ENCODE assay signal across 18 cellular contexts in the genomic region with DNA sequence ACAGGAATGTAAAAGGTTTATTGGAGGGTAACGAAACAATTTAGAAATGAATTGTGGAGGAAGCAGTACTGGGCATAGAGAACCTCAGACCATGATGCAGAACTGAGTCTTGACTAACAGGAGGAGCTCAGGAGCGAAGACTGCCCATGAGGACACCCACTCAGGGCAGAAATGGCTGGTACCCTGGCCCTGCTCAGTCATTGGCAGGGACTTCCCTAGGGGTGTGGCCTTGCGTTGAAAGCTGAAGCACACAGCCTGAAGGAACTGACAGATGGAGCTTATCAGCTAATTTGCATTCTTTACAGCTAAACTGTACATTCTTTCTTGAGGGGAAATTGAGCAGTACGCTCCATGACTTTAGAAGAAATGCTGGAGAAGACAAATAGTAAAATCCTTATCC. TPM values are rescaled to one million over a fixed set of nuclear protein-coding genes. Genes with fewer than 3 reads are reported as not detected.
DNase-seq lines count a peak whose midpoint lies in the region; ATAC-seq and TF ChIP-seq lines count a peak whose summit lies in the region.
"Had no signal": no experiment of that assay in that cellular context is flagged by ENCODE, and none has a peak within 500 bp of the region (broad histone marks: within the 10 kb centered on the region; RNA-seq: fewer than 3 reads in every experiment).

No MANE protein-coding gene starts in this region.

- no peak for ATAC-seq in CD8-positive, alpha-beta T cell
- ATAC-seq in left lung (no peak), HG03196 (IDR thresholded peaks at IDR 0.05; ENCODE audit: unreplicated experiment) (no peak)
- no peak for ATAC-seq in CD4-positive, alpha-beta T cell (ENCODE audit: poor library complexity)
- ATAC-seq: activated CD8-positive, alpha-beta memory T cell treated with anti-CD3 and anti-CD28 coated beads, Interleukin-2, amount 10 ng/mL, durations not matched to agents 7 days and 5 days; esophagus mucosa; Panc1; stimulated activated naive CD8-positive, alpha-beta T cell treated with anti-CD3 and anti-CD28 coated beads, Interleukin-15, Interleukin-2, amounts not matched to agents 100 U/mL and 50 U/mL, for 24 hours had no signal

- H3K36me3 Mint-ChIP-seq in CD8-positive, alpha-beta T cell, result peaks cover 50% of the 10 kb centered on the region
- peaks cover 4% of the 10 kb centered on the region for H3K36me3 Mint-ChIP-seq in HFFc6 (ENCODE audit: low read depth)
- peaks cover 49% of the 10 kb centered on the region for H3K36me3 Mint-ChIP-seq in CD4-positive, alpha-beta T cell (ENCODE audit: low read depth)

- no peaks in the 10 kb centered on the region for H3K9me3 ChIP-seq in CD8-positive, alpha-beta T cell (ENCODE audit: low read length)
- H3K9me3 ChIP-seq in WERI-Rb-1 (ENCODE audit: severe bottlenecking) (no peaks in the 10 kb centered on the region), left lung (no peaks in the 10 kb centered on the region)
- H3K9me3 ChIP-seq in CD4-positive, alpha-beta T cell (ENCODE audit: control insufficient read depth, low read length), result no peaks in the 10 kb centered on the region

- H3K27me3 Mint-ChIP-seq in CD8-positive, alpha-beta T cell (ENCODE audit: low read depth), result no peaks in the 10 kb centered on the region
- no peaks in the 10 kb centered on the region; the same call in 1 of the 2 replicates for H3K27me3 Mint-ChIP-seq in HFFc6 (ENCODE audit: insufficient read depth)
- H3K27me3 Mint-ChIP-seq in CD4-positive, alpha-beta T cell, result no peaks in the 10 kb centered on the region
- H3K27me3 Mint-ChIP-seq: activated CD8-positive, alpha-beta memory T cell treated with anti-CD3 and anti-CD28 coated beads, Interleukin-2, amount 10 ng/mL, durations not matched to agents 7 days and 5 days; progenitor cell of endocrine pancreas had no signal

- no peaks in the 10 kb centered on the region for H3K4me1 ChIP-seq in CD8-positive, alpha-beta T cell (ENCODE audit: insufficient read depth, low read length)
- H3K4me1 ChIP-seq in left lung, result no peaks in the 10 kb centered on the region

- no peak for DNase-seq in CD8-positive, alpha-beta T cell
- DNase-seq in HFFc6 (no peak), WERI-Rb-1 (peak; percentile 55), iPS-NIHi11 (ENCODE audit: low spot score) (peak; percentile 57), left lung (no peak), posterior cingulate gyrus (no peak)
- no peak for DNase-seq in CD4-positive, alpha-beta T cell
- DNase-seq: activated CD8-positive, alpha-beta memory T cell treated with anti-CD3 and anti-CD28 coated beads, Interleukin-2, amount 10 ng/mL, durations not matched to agents 7 days and 5 days; activated effector memory CD4-positive, alpha-beta T cell treated with anti-CD3 and anti-CD28 coated beads, Interleukin-2, amount 50 U/mL, for 16 hours; left ventricle myocardium superior; NCI-H146; NCI-H774; stimulated activated CD4-positive, alpha-beta T cell treated with anti-CD3 and anti-CD28 coated beads, Interleukin-12 subunit alpha, Interleukin-12 subunit beta, amount 100 ng/mL, for 4 hours; stimulated activated naive CD8-positive, alpha-beta T cell treated with anti-CD3 and anti-CD28 coated beads, Interleukin-15, Interleukin-2, amounts not matched to agents 100 U/mL and 50 U/mL, for 24 hours had no signal

- H3K4me3 Mint-ChIP-seq in CD8-positive, alpha-beta T cell, result no peak overlapping the region
- H3K4me3 Mint-ChIP-seq in HFFc6, result peak overlapping the region; percentile 60
- no peak overlapping the region for H3K4me3 Mint-ChIP-seq in CD4-positive, alpha-beta T cell
- H3K4me3 Mint-ChIP-seq: activated CD8-positive, alpha-beta memory T cell treated with anti-CD3 and anti-CD28 coated beads, Interleukin-2, amount 10 ng/mL, durations not matched to agents 7 days and 5 days had no signal

- no peak overlapping the region for H3K4me3 ChIP-seq in CD8-positive, alpha-beta T cell (ENCODE audit: low read depth, low read length)
- H3K4me3 ChIP-seq in WERI-Rb-1 (ENCODE audit: low read depth, low read length) (no peak overlapping the region), left lung (no peak overlapping the region)

- POLR2A ChIA-PET in CD8-positive, alpha-beta T cell (lab: Charles Lee), result interaction anchor here (0.7 kb wide), 1 partner anchor 11 kb away, joined by 7 read pairs; no protein-coding TSS in a partner anchor
- POLR2A ChIA-PET in CD4-positive, alpha-beta T cell (lab: Charles Lee), result interaction anchor here (0.5 kb wide), 1 partner anchor 104 kb away, joined by 3 read pairs; no protein-coding TSS in a partner anchor

- no peak overlapping the region for H3K27ac ChIP-seq in CD8-positive, alpha-beta T cell (ENCODE audit: low read depth, low read length)
- H3K27ac ChIP-seq in WERI-Rb-1, result no peak overlapping the region
- H3K27ac ChIP-seq in left lung, result no peak overlapping the region
- H3K27ac ChIP-seq in CD4-positive, alpha-beta T cell (ENCODE audit: low read depth, low read length), result no peak overlapping the region

- no peaks in the 10 kb centered on the region for H3K27me3 ChIP-seq in CD8-positive, alpha-beta T cell (ENCODE audit: insufficient read depth, low read length)
- H3K27me3 ChIP-seq in WERI-Rb-1 (ENCODE audit: insufficient read depth, low read depth, severe bottlenecking), result no peaks in the 10 kb centered on the region
- H3K27me3 ChIP-seq in left lung, result no peaks in the 10 kb centered on the region
- no peaks in the 10 kb centered on the region for H3K27me3 ChIP-seq in CD4-positive, alpha-beta T cell (ENCODE audit: control insufficient read depth, insufficient read depth, low read length)

- CTCF ChIA-PET in CD8-positive, alpha-beta T cell (lab: Charles Lee), result interaction anchor here (1.2 kb wide), 1 partner anchor 19 kb away, joined by 3 read pairs; no protein-coding TSS in a partner anchor
- CTCF ChIA-PET in CD4-positive, alpha-beta T cell (lab: Charles Lee), result no interaction called here

- no peak for TF ChIP-seq CTCF in CD8-positive, alpha-beta T cell (IDR thresholded peaks at IDR 0.05)
- TF ChIP-seq CTCF in HFFc6 (IDR thresholded peaks at IDR 0.05) (no peak), WERI-Rb-1 (IDR thresholded peaks at IDR 0.05; ENCODE audit: low read depth, low read length) (no peak), left lung (IDR thresholded peaks at IDR 0.05) (no peak)
- TF ChIP-seq CTCF in CD4-positive, alpha-beta T cell (IDR thresholded peaks at IDR 0.05), result no peak

- H3K9me3 Mint-ChIP-seq in CD8-positive, alpha-beta T cell, result no peaks in the 10 kb centered on the region
- H3K9me3 Mint-ChIP-seq in HFFc6, result no peaks in the 10 kb centered on the region
- H3K9me3 Mint-ChIP-seq in CD4-positive, alpha-beta T cell, result no peaks in the 10 kb centered on the region

- peak overlapping the region; percentile 37 for H3K27ac Mint-ChIP-seq in CD8-positive, alpha-beta T cell
- peak overlapping the region; percentile 66 for H3K27ac Mint-ChIP-seq in HFFc6
- H3K27ac Mint-ChIP-seq in CD4-positive, alpha-beta T cell, result no peak overlapping the region
- H3K27ac Mint-ChIP-seq: activated CD8-positive, alpha-beta memory T cell treated with anti-CD3 and anti-CD28 coated beads, Interleukin-2, amount 10 ng/mL, durations not matched to agents 7 days and 5 days had no signal

- H3K4me1 Mint-ChIP-seq in CD8-positive, alpha-beta T cell (ENCODE audit: low read depth), result no peaks in the 10 kb centered on the region
- H3K4me1 Mint-ChIP-seq in HFFc6 (ENCODE audit: low read depth), result peaks cover 34% of the 10 kb centered on the region
- H3K4me1 Mint-ChIP-seq in CD4-positive, alpha-beta T cell (ENCODE audit: low read depth), result no peaks in the 10 kb centered on the region
- H3K4me1 Mint-ChIP-seq: activated CD8-positive, alpha-beta memory T cell treated with anti-CD3 and anti-CD28 coated beads, Interleukin-2, amount 10 ng/mL, durations not matched to agents 7 days and 5 days had no signal

- intact Hi-C loops in CD8-positive, alpha-beta T cell (cut with DNase I, micrococcal nuclease), result no loop called here
- intact Hi-C loops in left lung (cut with DNase I) (no loop called here), posterior cingulate gyrus (cut with DNase I) (no loop called here)
- intact Hi-C loops in CD4-positive, alpha-beta T cell (cut with DNase I, micrococcal nuclease), result no loop called here

- peaks cover 4% of the 10 kb centered on the region for H3K36me3 ChIP-seq in CD8-positive, alpha-beta T cell (ENCODE audit: insufficient read depth, low read length)
- H3K36me3 ChIP-seq in WERI-Rb-1, result no peaks in the 10 kb centered on the region
- H3K36me3 ChIP-seq in left lung, result peaks cover 0 to 8% of the 10 kb centered on the region in 2 donors

RNA-seq across cellular contexts. Expression of a gene that starts 57.1 kb away (rescaled TPM):
- total RNA-seq in CD8-positive, alpha-beta T cell, result 10 to 100 TPM; 34.1 to 36.6 TPM
- 10 to 100 TPM; 14.5 to 18.6 (median 17.2) TPM for total RNA-seq in HFFc6 (2021; fragmentation: NEBNext Ultra II Directional; extraction: Animal tissue kit (Norgen Biotek cat#: 25700))
- total RNA-seq in left lung, result 10 to 100 TPM in 1 of 2 donors, 1 to 10 TPM in 1; 5.4 to 13.5 TPM
- total RNA-seq in CD4-positive, alpha-beta T cell, result 10 to 100 TPM; 30.0 to 31.1 TPM

Comparison
In these comparisons a context has a peak if more than half of its experiments do, and no peak if none do; other contexts are left out.
1. DNase-seq: peak in WERI-Rb-1 (single experiment) and iPS-NIHi11 (single experiment); none in CD8-positive, alpha-beta T cell (0 of 7), HFFc6 (single experiment), left lung (0 of 2), posterior cingulate gyrus (0 of 10) and CD4-positive, alpha-beta T cell (0 of 10).